ENCODE assay signal across 8 cellular contexts in genomic region chr6:27187546-27188205, GRCh38. TPM values are rescaled to one million over a fixed set of nuclear protein-coding genes. Genes with fewer than 3 reads are reported as not detected.
DNase-seq lines count a peak whose midpoint lies in the region; ATAC-seq and TF ChIP-seq lines count a peak whose summit lies in the region.
"Not testable (repeated sequence)": the region's sequence is repeated elsewhere in the genome, so short reads cannot be mapped to it uniquely, and the experiment has no call there.

No MANE protein-coding gene starts in this region.

- not testable (repeated sequence) for H3K79me2 ChIP-seq in ACC112 (ENCODE audit: control insufficient read depth, insufficient read depth, low read length, unreplicated experiment); GM23248 (ENCODE audit: insufficient read depth)

- intact Hi-C loops in left ventricle myocardium inferior (cut with micrococcal nuclease) = loop anchor here (10.0 kb wide), 1 partner anchor 707 kb away; a partner anchor contains a TSS

- peaks cover 16% of the 10 kb centered on the region for H3K4me1 Mint-ChIP-seq in activated CD8-positive, alpha-beta T cell treated with anti-CD3 and anti-CD28 coated beads, Interleukin-2, amount 10 ng/mL, durations not matched to agents 7 days and 5 days (ENCODE audit: low read depth)
- not testable (repeated sequence) for H3K4me1 Mint-ChIP-seq in chondrocyte (ENCODE audit: low read depth)

- H2AFZ ChIP-seq in ACC112 (ENCODE audit: low read length, unreplicated experiment) (peak overlapping the region; percentile 77), GM23248 (peak overlapping the region; percentile 96)

- DNase-seq in GM23248 (peak; percentile 10), OCI-M1 (lab: John Stamatoyannopoulos, UW) (peak; percentile 81)
- DNase-seq in activated CD8-positive, alpha-beta T cell treated with anti-CD3 and anti-CD28 coated beads, Interleukin-2, amount 10 ng/mL, durations not matched to agents 7 days and 5 days; chondrocyte (ENCODE audit: low spot score); left ventricle myocardium inferior: not testable (repeated sequence)

- not testable (repeated sequence) for H3K9me3 Mint-ChIP-seq in activated CD8-positive, alpha-beta T cell treated with anti-CD3 and anti-CD28 coated beads, Interleukin-2, amount 10 ng/mL, durations not matched to agents 7 days and 5 days (ENCODE audit: insufficient read depth); chondrocyte (ENCODE audit: low read depth)

- H3K9me2 ChIP-seq in GM23248 (ENCODE audit: insufficient read depth) = not testable (repeated sequence)

- in situ Hi-C loops in GM23248 (cut with MboI) = loop anchor here (10.0 to 25.0 kb wide), 2 partner anchors 567 to 1175 kb away; no protein-coding TSS in a partner anchor

- not testable (repeated sequence) for TF ChIP-seq CTCF in chondrocyte (IDR thresholded peaks at IDR 0.05); left ventricle myocardium inferior (IDR thresholded peaks at IDR 0.05; ENCODE audit: borderline replicate concordance)

- H3K27ac Mint-ChIP-seq in activated CD8-positive, alpha-beta T cell treated with anti-CD3 and anti-CD28 coated beads, Interleukin-2, amount 10 ng/mL, durations not matched to agents 7 days and 5 days = peak overlapping the region; percentile 50
- H3K27ac Mint-ChIP-seq in chondrocyte (ENCODE audit: unreplicated experiment) = peak overlapping the region; percentile 91

- CTCF ChIA-PET in activated CD8-positive, alpha-beta T cell treated with anti-CD3 and anti-CD28 coated beads, Interleukin-2, amount 10 ng/mL, durations not matched to agents 7 days and 5 days (lab: Charles Lee) = interaction anchor here (0.7 to 2.2 kb wide), 10 partner anchors 11 to 708 kb away, joined by 3 to 28 read pairs (median 4); no protein-coding TSS in a partner anchor

- H3K27me3 Mint-ChIP-seq in activated CD8-positive, alpha-beta T cell treated with anti-CD3 and anti-CD28 coated beads, Interleukin-2, amount 10 ng/mL, durations not matched to agents 7 days and 5 days (ENCODE audit: low read depth); chondrocyte (ENCODE audit: low read depth): not testable (repeated sequence)

- H3K4me3 ChIP-seq in ACC112 (ENCODE audit: low read depth, low read length) (peak overlapping the region; percentile 94), GM23248 (peak overlapping the region; percentile 87), left ventricle myocardium inferior (peak overlapping the region; percentile 70), muscle layer of colon (ENCODE audit: low read depth in 1 of 2, low read length in 2 of 2) (peak overlapping the region; percentile 12 to 71), skeletal muscle tissue (ENCODE audit: low read length in 3 of 3) (peak overlapping the region; percentile 70 to 88 (median 79))

- H3K27ac ChIP-seq in ACC112 (ENCODE audit: low read depth, low read length) (peak overlapping the region; percentile 67), GM23248 (peak overlapping the region; percentile 59), left ventricle myocardium inferior (replicated peaks) (peak overlapping the region; percentile 66), muscle layer of colon (ENCODE audit: low read depth, low read length) (peak overlapping the region; percentile 55), skeletal muscle tissue (ENCODE audit: low read depth, low read length) (peak overlapping the region; percentile 50)

- 1% methylated on average over 20 of the region's 20 CpGs for WGBS in GM23248 (ENCODE audit: low coverage in 1 of 2, low lambda C conversion rate in 2 of 2, missing lambda C conversion rate in 2 of 2), 2 experiments

- not testable (repeated sequence) for H4K20me1 ChIP-seq in GM23248 (ENCODE audit: insufficient read depth)

- H3K4me2 ChIP-seq in GM23248 (ENCODE audit: unreplicated experiment) = peak overlapping the region; percentile 92

- H3K27me3 ChIP-seq in ACC112 (ENCODE audit: insufficient read depth, low read length); GM23248 (replicated peaks; ENCODE audit: insufficient read depth); muscle layer of colon (ENCODE audit: control insufficient read depth in 1 of 2, insufficient read depth in 2 of 2, low read length in 2 of 2); skeletal muscle tissue (ENCODE audit: control insufficient read depth in 3 of 3, insufficient read depth in 3 of 3, low read length in 3 of 3): not testable (repeated sequence)
- peaks cover 14% of the 10 kb centered on the region for H3K27me3 ChIP-seq in left ventricle myocardium inferior (ENCODE audit: low read depth)

- H3K36me3 ChIP-seq in ACC112 (ENCODE audit: insufficient read depth, low read length); GM23248 (ENCODE audit: low read depth); left ventricle myocardium inferior; muscle layer of colon (ENCODE audit: insufficient read depth, low read length); skeletal muscle tissue (ENCODE audit: control insufficient read depth in 3 of 3, insufficient read depth in 3 of 3, low read length in 3 of 3): not testable (repeated sequence)

- POLR2A ChIA-PET in activated CD8-positive, alpha-beta T cell treated with anti-CD3 and anti-CD28 coated beads, Interleukin-2, amount 10 ng/mL, durations not matched to agents 7 days and 5 days (lab: Charles Lee) = interaction anchor here (0.6 to 1.7 kb wide), 3 partner anchors 10 to 706 kb away, joined by 3 to 7 read pairs (median 7); a partner anchor contains a TSS

- ATAC-seq in activated CD8-positive, alpha-beta T cell treated with anti-CD3 and anti-CD28 coated beads, Interleukin-2, amount 10 ng/mL, durations not matched to agents 7 days and 5 days = not testable (repeated sequence)

- H3K4me1 ChIP-seq in ACC112 (ENCODE audit: control insufficient read depth, insufficient read depth, low read length, unreplicated experiment); GM23248 (ENCODE audit: insufficient read depth); left ventricle myocardium inferior; muscle layer of colon (ENCODE audit: insufficient read depth, low read length): not testable (repeated sequence)
- peaks cover 2 to 12% (median 3%) of the 10 kb centered on the region in 3 donors for H3K4me1 ChIP-seq in skeletal muscle tissue (ENCODE audit: control insufficient read depth in 3 of 3, insufficient read depth in 3 of 3, low read length in 3 of 3)

- H3K9ac ChIP-seq in GM23248 = peak overlapping the region; percentile 71
- peak overlapping the region; percentile 39 for H3K9ac ChIP-seq in muscle layer of colon (ENCODE audit: low read length)
- H3K9ac ChIP-seq in skeletal muscle tissue (ENCODE audit: low read depth in 1 of 3, low read length in 3 of 3) = peak overlapping the region; percentile 34 to 71 (median 71)

- not testable (repeated sequence) for H3K9me3 ChIP-seq in GM23248 (ENCODE audit: low read depth); left ventricle myocardium inferior (replicated peaks); muscle layer of colon (ENCODE audit: low read length); skeletal muscle tissue (ENCODE audit: control insufficient read depth in 3 of 3, low read length in 3 of 3)

- peaks cover 20% of the 10 kb centered on the region; the same call in 1 of the 2 replicates for H3F3A ChIP-seq in GM23248 (ENCODE audit: insufficient read depth)

- H3K4me3 Mint-ChIP-seq in activated CD8-positive, alpha-beta T cell treated with anti-CD3 and anti-CD28 coated beads, Interleukin-2, amount 10 ng/mL, durations not matched to agents 7 days and 5 days = peak overlapping the region; percentile 84
- H3K4me3 Mint-ChIP-seq in chondrocyte (ENCODE audit: unreplicated experiment) = peak overlapping the region; percentile 78

- H3K36me3 Mint-ChIP-seq in activated CD8-positive, alpha-beta T cell treated with anti-CD3 and anti-CD28 coated beads, Interleukin-2, amount 10 ng/mL, durations not matched to agents 7 days and 5 days (ENCODE audit: low read depth); chondrocyte (ENCODE audit: low read depth): not testable (repeated sequence)

RNA-seq across cellular contexts. Expression of gene PRSS16, which starts 59.8 kb away (rescaled TPM):
- 0.86 TPM in 1 of 2 replicates, not detected in the other for total RNA-seq in GM23248 (2014; rRNA removed; shearing (Covaris generic))
- polyA plus RNA-seq in GM23248 (2016; fragmentation: Nextera tagmentation; extraction: Ambion mirVana) = 0.20 TPM in 1 of 2 replicates, not detected in the other
- total RNA-seq in activated CD8-positive, alpha-beta T cell treated with anti-CD3 and anti-CD28 coated beads, Interleukin-2, amount 10 ng/mL, durations not matched to agents 7 days and 5 days = under 1 TPM; 0.81 to 0.82 TPM
- 1.1 to 1.8 TPM (median 1.7 TPM) in 3 replicates for total RNA-seq in chondrocyte
- 0.49 TPM for total RNA-seq in left ventricle myocardium inferior
- 1.6 TPM for total RNA-seq in skeletal muscle tissue

Comparison
In these comparisons a context has a peak if more than half of its experiments do, and no peak if none do; other contexts are left out.
1. H3K4me3 ChIP-seq: peak in every context shown above with its lines; median percentile 94 in ACC112; 87 in GM23248; 79 in skeletal muscle tissue; 70 in left ventricle myocardium inferior; 42 in muscle layer of colon.